In genomic region chr14:55446127-55446736, GRCh38 we compare ENCODE assay signal across 9 cellular contexts. TPM values are rescaled to one million over a fixed set of nuclear protein-coding genes. Genes with fewer than 3 reads are reported as not detected.
DNase-seq lines count a peak whose midpoint lies in the region; ATAC-seq, FAIRE-seq and TF ChIP-seq lines count a peak whose summit lies in the region.
"Had no signal": no experiment of that assay in that cellular context is flagged by ENCODE, and none has a peak within 500 bp of the region (broad histone marks: within the 10 kb centered on the region; RNA-seq: fewer than 3 reads in every experiment).

No MANE protein-coding gene starts in this region.

- peak; percentile 65 for TF ChIP-seq CTCF in MCF 10A (IDR thresholded peaks at IDR 0.05; ENCODE audit: unreplicated experiment)
- peak; percentile 49 for TF ChIP-seq CTCF in kidney (IDR thresholded peaks at IDR 0.05; ENCODE audit: borderline replicate concordance, extremely low read depth, insufficient read depth)

- BruUV-seq in MCF 10A (replicated peaks; lab: Mats Ljungman, UMichigan): no TSS peak

- ATAC-seq in GM18511 (IDR thresholded peaks at IDR 0.05; ENCODE audit: unreplicated experiment) (peak; percentile 68), GM19324 (IDR thresholded peaks at IDR 0.05; ENCODE audit: low FRiP score, unreplicated experiment) (no peak)

- H3K36me3 Mint-ChIP-seq in MCF 10A (ENCODE audit: insufficient read depth, unreplicated experiment): peaks cover 9% of the 10 kb centered on the region

- CTCF ChIA-PET in MCF 10A (lab: Yijun Ruan, JAX): interaction anchor here (0.6 to 2.9 kb wide), 64 partner anchors 9 to 1070 kb away, joined by 3 to 24 read pairs (median 4); partner anchors contain the start of genes DLGAP5 and KTN1

- H3K4me3 Mint-ChIP-seq in MCF 10A (ENCODE audit: unreplicated experiment): no peak overlapping the region

- H3K9me3 Mint-ChIP-seq in MCF 10A (ENCODE audit: unreplicated experiment): no peaks in the 10 kb centered on the region

- peaks cover 31% of the 10 kb centered on the region for H3K4me1 Mint-ChIP-seq in MCF 10A (ENCODE audit: insufficient read depth, unreplicated experiment)

- no peak overlapping the region for H3K27ac ChIP-seq in kidney (ENCODE audit: low read depth in 2 of 2, low read length in 2 of 2)

- FAIRE-seq in kidney (lab: Jason Lieb, UNC): peak; percentile 19

- H3K9ac ChIP-seq in kidney (ENCODE audit: low read length in 2 of 2): no peak overlapping the region

- DNase-seq in AG08395 (ENCODE audit: low spot score) (peak; percentile 75), NCI-H2029 (lab: John Stamatoyannopoulos, UW) (peak; percentile 87), T-helper 9 cell (peak; percentile 41), MCF 10A (ENCODE audit: unreplicated experiment) (peak; percentile 89), kidney (no peak)
- DNase-seq in stimulated activated CD4-positive, alpha-beta T cell treated with anti-CD3 and anti-CD28 coated beads, Interleukin-2, amount 100 ng/mL, for 4 hours (ENCODE audit: low read depth): peak; percentile 31

- H3K36me3 ChIP-seq in kidney (ENCODE audit: control insufficient read depth in 1 of 2, insufficient read depth in 2 of 2, low read length in 2 of 2): no peaks in the 10 kb centered on the region

- POLR2A ChIA-PET in MCF 10A (lab: Yijun Ruan, JAX): interaction anchor here (0.5 to 2.2 kb wide), 14 partner anchors 11 to 260 kb away, joined by 3 to 10 read pairs (median 3); partner anchors contain the start of genes ATG14 and KTN1

- H3K9me3 ChIP-seq in kidney (ENCODE audit: control insufficient read depth in 1 of 2, low read length in 2 of 2): no peaks in the 10 kb centered on the region

- intact Hi-C loops in MCF 10A (cut with micrococcal nuclease) (loop anchor here (2.0 to 5.0 kb wide), 5 partner anchors 135 to 1041 kb away; partner anchors contain the start of gene KTN1), kidney (cut with DNase I) (no loop called here)

- no peaks in the 10 kb centered on the region for H3K4me1 ChIP-seq in kidney (ENCODE audit: control insufficient read depth in 1 of 2, insufficient read depth in 1 of 2, low read depth in 1 of 2, low read length in 2 of 2)

- no peaks in the 10 kb centered on the region for H3K27me3 Mint-ChIP-seq in MCF 10A (ENCODE audit: insufficient read depth, unreplicated experiment)

- no peak overlapping the region for H3K27ac Mint-ChIP-seq in MCF 10A (ENCODE audit: low read depth, unreplicated experiment)

- no peak overlapping the region for H3K4me3 ChIP-seq in kidney (ENCODE audit: low read length in 2 of 2)
- H3K4me3 ChIP-seq: skin epidermis had no signal

RNA-seq across cellular contexts. Expression of gene TBPL2, which starts 5.8 kb away (rescaled TPM):
- total RNA-seq in MCF 10A (2022) (not detected in 2 replicates), kidney (not detected)
- not detected for polyA plus RNA-seq in kidney (ENCODE audit: insufficient read depth, low read depth, low replicate concordance)

RNA-seq across cellular contexts. Expression of gene ATG14, which starts 34.6 kb away (rescaled TPM):
- total RNA-seq in MCF 10A (2022) (6.5 and 6.6 TPM in 2 replicates), kidney (13.3 TPM)
- 5.2 TPM for polyA plus RNA-seq in kidney (ENCODE audit: insufficient read depth, low read depth, low replicate concordance)
